Comparison of ENCODE assay signal across 23 cellular contexts in genomic region chr17:1847191-1847590, GRCh38. TPM values are rescaled to one million over a fixed set of nuclear protein-coding genes. Genes with fewer than 3 reads are reported as not detected.
DNase-seq lines count a peak whose midpoint lies in the region; ATAC-seq, FAIRE-seq and TF ChIP-seq lines count a peak whose summit lies in the region.
"Had no signal": no experiment of that assay in that cellular context is flagged by ENCODE, and none has a peak within 500 bp of the region (broad histone marks: within the 10 kb centered on the region; RNA-seq: fewer than 3 reads in every experiment).

No MANE protein-coding gene starts in this region.

- no peaks in the 10 kb centered on the region for H3K27me3 Mint-ChIP-seq in activated naive CD4-positive, alpha-beta T cell treated with anti-CD3 and anti-CD28 coated beads, Interleukin-2, amount 10 ng/mL, durations not matched to agents 7 days and 5 days
- no peaks in the 10 kb centered on the region for H3K27me3 Mint-ChIP-seq in T-helper 17 cell
- no peaks in the 10 kb centered on the region for H3K27me3 Mint-ChIP-seq in activated T-helper 2 cell treated with anti-CD3 and anti-CD28 coated beads, Interferon-gamma antibody, Interleukin-2, Interleukin-4, amounts not matched to agents 10 μg/mL and 5 μg/mL and 100 μg/mL, durations not matched to agents 14 hours and 24 hours and 36 hours (ENCODE audit: low read depth)
- H3K27me3 Mint-ChIP-seq: CD8-positive, alpha-beta memory T cell had no signal

- TF ChIP-seq CTCF in heart right ventricle (IDR thresholded peaks at IDR 0.05) (no peak), lung (IDR thresholded peaks at IDR 0.05; ENCODE audit: control extremely low read depth, extremely low read depth) (no peak)

- no peak for DNase-seq in activated naive CD4-positive, alpha-beta T cell treated with anti-CD3 and anti-CD28 coated beads, Interleukin-2, amount 10 ng/mL, durations not matched to agents 7 days and 5 days
- no peak for DNase-seq in activated naive CD4-positive, alpha-beta T cell treated with Interleukin-2 at 50 U/mL for 16 hours
- DNase-seq in T-helper 17 cell (no peak), heart right ventricle (peak; percentile 51 to 64), lung (ENCODE audit: low spot score) (peak; percentile 41), GM19239 (ENCODE audit: insufficient read length, low spot score) (no peak), Kasumi-1 (lab: John Stamatoyannopoulos, UW) (no peak)
- DNase-seq in activated T-helper 2 cell treated with anti-CD3 and anti-CD28 coated beads, Interferon-gamma antibody, Interleukin-2, Interleukin-4, amounts not matched to agents 10 μg/mL and 5 μg/mL and 100 μg/mL, durations not matched to agents 14 hours and 24 hours and 36 hours (ENCODE audit: low spot score), result no peak
- DNase-seq: 8988T; CD8-positive, alpha-beta memory T cell; GDM1; NCI-H1930; NCI-H2171 treated with DMSO at 0.1 percent for 48 hours; NCI-H446 treated with DMSO at 0.1 percent for 48 hours; NCI-H774; PC-3 had no signal

- H3K9me3 ChIP-seq in T-helper 17 cell (ENCODE audit: control insufficient read depth, low read length, poor library complexity, severe bottlenecking) (no peaks in the 10 kb centered on the region), heart right ventricle (no peaks in the 10 kb centered on the region), lung (ENCODE audit: control insufficient read depth in 2 of 2, insufficient read depth in 1 of 2, low read length in 1 of 2) (peaks cover 0 to 2% of the 10 kb centered on the region in 2 donors)
- H3K9me3 ChIP-seq: BLaER1 had no signal

- FAIRE-seq in GM19239 (lab: Jason Lieb, UNC), result no peak
- FAIRE-seq: D721Med, GM12891, GM18507 had no signal

- H3K36me3 Mint-ChIP-seq in activated naive CD4-positive, alpha-beta T cell treated with anti-CD3 and anti-CD28 coated beads, Interleukin-2, amount 10 ng/mL, durations not matched to agents 7 days and 5 days, result peaks cover 55% of the 10 kb centered on the region
- peaks cover 18% of the 10 kb centered on the region for H3K36me3 Mint-ChIP-seq in T-helper 17 cell (ENCODE audit: low read depth)
- peaks cover 75% of the 10 kb centered on the region for H3K36me3 Mint-ChIP-seq in activated T-helper 2 cell treated with anti-CD3 and anti-CD28 coated beads, Interferon-gamma antibody, Interleukin-2, Interleukin-4, amounts not matched to agents 10 μg/mL and 5 μg/mL and 100 μg/mL, durations not matched to agents 14 hours and 24 hours and 36 hours (ENCODE audit: low read depth)

- H3K27me3 ChIP-seq in heart right ventricle, result no peaks in the 10 kb centered on the region
- no peaks in the 10 kb centered on the region for H3K27me3 ChIP-seq in lung (ENCODE audit: control insufficient read depth, insufficient read depth)
- H3K27me3 ChIP-seq: BLaER1 had no signal

- H3K27ac ChIP-seq in heart right ventricle (peak overlapping the region; percentile 0 to 67 (median 46)), lung (ENCODE audit: low read depth in 1 of 2, low read length in 1 of 2) (peak overlapping the region in 1 of 2 donors; percentile 40)
- H3K27ac ChIP-seq: BLaER1, RWPE1 had no signal

- no peak overlapping the region for H3K4me3 ChIP-seq in heart right ventricle
- H3K4me3 ChIP-seq in lung, result no peak overlapping the region
- H3K4me3 ChIP-seq: BLaER1, GM23338 had no signal

- CTCF ChIA-PET in activated naive CD4-positive, alpha-beta T cell treated with anti-CD3 and anti-CD28 coated beads, Interleukin-2, amount 10 ng/mL, durations not matched to agents 7 days and 5 days (lab: Charles Lee), result no interaction called here

- 42 to 49% methylated on average over 3 of the region's 3 CpGs for WGBS in heart right ventricle, 2 donors
- 78 to 86% methylated on average over 3 of the region's 3 CpGs for WGBS in lung, 2 donors

- intact Hi-C loops in heart right ventricle (cut with DNase I), result loop anchor here in 3 of 10 donors (5.0 to 10.0 kb wide), 3 partner anchors 50 to 132 kb away; partner anchors contain the start of gene TLCD2 (in 1 of the 3)
- intact Hi-C loops in activated T-helper 2 cell treated with anti-CD3 and anti-CD28 coated beads, Interferon-gamma antibody, Interleukin-2, Interleukin-4, amounts not matched to agents 10 μg/mL and 5 μg/mL and 100 μg/mL, durations not matched to agents 14 hours and 24 hours and 36 hours (cut with micrococcal nuclease), result no loop called here

- H3K9me3 Mint-ChIP-seq in activated naive CD4-positive, alpha-beta T cell treated with anti-CD3 and anti-CD28 coated beads, Interleukin-2, amount 10 ng/mL, durations not matched to agents 7 days and 5 days, result no peaks in the 10 kb centered on the region
- H3K9me3 Mint-ChIP-seq in activated T-helper 2 cell treated with anti-CD3 and anti-CD28 coated beads, Interferon-gamma antibody, Interleukin-2, Interleukin-4, amounts not matched to agents 10 μg/mL and 5 μg/mL and 100 μg/mL, durations not matched to agents 14 hours and 24 hours and 36 hours, result no peaks in the 10 kb centered on the region
- H3K9me3 Mint-ChIP-seq: CD8-positive, alpha-beta memory T cell; GM23338 had no signal

- H3K4me3 Mint-ChIP-seq in activated naive CD4-positive, alpha-beta T cell treated with anti-CD3 and anti-CD28 coated beads, Interleukin-2, amount 10 ng/mL, durations not matched to agents 7 days and 5 days, result no peak overlapping the region
- H3K4me3 Mint-ChIP-seq in T-helper 17 cell, result no peak overlapping the region
- H3K4me3 Mint-ChIP-seq in activated T-helper 2 cell treated with anti-CD3 and anti-CD28 coated beads, Interferon-gamma antibody, Interleukin-2, Interleukin-4, amounts not matched to agents 10 μg/mL and 5 μg/mL and 100 μg/mL, durations not matched to agents 14 hours and 24 hours and 36 hours (ENCODE audit: low read depth), result no peak overlapping the region
- H3K4me3 Mint-ChIP-seq: CD8-positive, alpha-beta memory T cell; GM23338 had no signal

- peak overlapping the region; percentile 58 for H3K27ac Mint-ChIP-seq in activated naive CD4-positive, alpha-beta T cell treated with anti-CD3 and anti-CD28 coated beads, Interleukin-2, amount 10 ng/mL, durations not matched to agents 7 days and 5 days
- peak overlapping the region; percentile 67 for H3K27ac Mint-ChIP-seq in T-helper 17 cell
- no peak overlapping the region for H3K27ac Mint-ChIP-seq in activated T-helper 2 cell treated with anti-CD3 and anti-CD28 coated beads, Interferon-gamma antibody, Interleukin-2, Interleukin-4, amounts not matched to agents 10 μg/mL and 5 μg/mL and 100 μg/mL, durations not matched to agents 14 hours and 24 hours and 36 hours
- H3K27ac Mint-ChIP-seq: GM23338 had no signal

- ATAC-seq in T-helper 17 cell (no peak), heart right ventricle (peak; percentile 81 to 99 (median 93)), lung (ENCODE audit: insufficient read depth, low FRiP score) (peak; percentile 34)
- ATAC-seq: GM23338, HCT116, PC-3 had no signal

- H3K36me3 ChIP-seq in heart right ventricle, result peaks cover 0 to 98% (median 21%) of the 10 kb centered on the region in 9 donors
- peaks cover 20 to 21% of the 10 kb centered on the region in 2 donors for H3K36me3 ChIP-seq in lung (ENCODE audit: control insufficient read depth in 2 of 2, insufficient read depth in 2 of 2, low read length in 2 of 2)

- H3K4me1 ChIP-seq in heart right ventricle (peaks cover 0 to 26% (median 10%) of the 10 kb centered on the region in 9 donors), lung (ENCODE audit: control insufficient read depth in 2 of 2, insufficient read depth in 2 of 2, low read length in 2 of 2) (peaks cover 0 to 6% of the 10 kb centered on the region in 2 donors)
- H3K4me1 ChIP-seq: BLaER1 had no signal

- no peaks in the 10 kb centered on the region for H3K4me1 Mint-ChIP-seq in activated naive CD4-positive, alpha-beta T cell treated with anti-CD3 and anti-CD28 coated beads, Interleukin-2, amount 10 ng/mL, durations not matched to agents 7 days and 5 days
- H3K4me1 Mint-ChIP-seq in T-helper 17 cell, result peaks cover 13% of the 10 kb centered on the region
- H3K4me1 Mint-ChIP-seq in activated T-helper 2 cell treated with anti-CD3 and anti-CD28 coated beads, Interferon-gamma antibody, Interleukin-2, Interleukin-4, amounts not matched to agents 10 μg/mL and 5 μg/mL and 100 μg/mL, durations not matched to agents 14 hours and 24 hours and 36 hours (ENCODE audit: low read depth), result peaks cover 8% of the 10 kb centered on the region
- H3K4me1 Mint-ChIP-seq: GM23338 had no signal

RNA-seq across cellular contexts. Expression of gene RPA1, which starts 17.4 kb away (rescaled TPM):
- total RNA-seq in T-helper 17 cell, result 10 to 100 TPM; 67.4 to 81.4 TPM
- 10 to 100 TPM; 51.1 to 96.6 (median 75.4) TPM for total RNA-seq in heart right ventricle
- 10 to 100 TPM in 1 of 2 donors, 1 to 10 TPM in 1; 7.2 to 32.3 TPM for polyA plus RNA-seq in heart right ventricle
- 10 to 100 TPM; 44.1 to 82.6 TPM for total RNA-seq in lung
- 10 to 100 TPM; 10.7 to 23.0 TPM for polyA plus RNA-seq in lung
- total RNA-seq in activated T-helper 2 cell treated with anti-CD3 and anti-CD28 coated beads, Interferon-gamma antibody, Interleukin-2, Interleukin-4, amounts not matched to agents 10 μg/mL and 5 μg/mL and 100 μg/mL, durations not matched to agents 14 hours and 24 hours and 36 hours, result 229 and 243 TPM in 2 replicates

RNA-seq across cellular contexts. Expression of gene SMYD4, which starts 17.5 kb away (rescaled TPM):
- total RNA-seq in T-helper 17 cell (10 to 100 TPM; 16.0 to 16.8 TPM), heart right ventricle (10 to 100 TPM in 4 of 10 donors, 1 to 10 TPM in 6; 7.2 to 13.5 (median 9.3) TPM), lung (10 to 100 TPM; 14.7 to 18.2 TPM)
- polyA plus RNA-seq in heart right ventricle (1 to 10 TPM; 4.6 to 6.9 TPM), lung (1 to 10 TPM; 7.5 to 7.7 TPM)
- 26.9 and 31.0 TPM in 2 replicates for total RNA-seq in activated T-helper 2 cell treated with anti-CD3 and anti-CD28 coated beads, Interferon-gamma antibody, Interleukin-2, Interleukin-4, amounts not matched to agents 10 μg/mL and 5 μg/mL and 100 μg/mL, durations not matched to agents 14 hours and 24 hours and 36 hours

Comparison
In these comparisons a context has a peak if more than half of its experiments do, and no peak if none do; other contexts are left out.
1. DNase-seq: peak in heart right ventricle (2 of 2) and lung (single experiment); none in activated naive CD4-positive, alpha-beta T cell treated with anti-CD3 and anti-CD28 coated beads, Interleukin-2, amount 10 ng/mL, durations not matched to agents 7 days and 5 days (single experiment), activated naive CD4-positive, alpha-beta T cell treated with Interleukin-2 at 50 U/mL for 16 hours (single experiment), T-helper 17 cell (0 of 3), activated T-helper 2 cell treated with anti-CD3 and anti-CD28 coated beads, Interferon-gamma antibody, Interleukin-2, Interleukin-4, amounts not matched to agents 10 μg/mL and 5 μg/mL and 100 μg/mL, durations not matched to agents 14 hours and 24 hours and 36 hours (single experiment), GM19239 (single experiment) and Kasumi-1 (0 of 2).